Comparison of ENCODE assay signal across 7 cellular contexts in genomic region chr7:38359081-38359601, GRCh38.
DNase-seq lines count a peak whose midpoint lies in the region; ATAC-seq, FAIRE-seq and TF ChIP-seq lines count a peak whose summit lies in the region.
"Not testable (repeated sequence)": the region's sequence is repeated elsewhere in the genome, so short reads cannot be mapped to it uniquely, and the experiment has no call there.

No MANE protein-coding gene starts in this region.

- not testable (repeated sequence) for H3K27me3 ChIP-seq in cardiac muscle cell; small intestine (ENCODE audit: control insufficient read depth in 2 of 2, insufficient read depth in 2 of 2, low read length in 2 of 2)

- not testable (repeated sequence) for H3K36me3 ChIP-seq in cardiac muscle cell; small intestine (ENCODE audit: control insufficient read depth in 2 of 2, insufficient read depth in 2 of 2, low read length in 2 of 2)

- WGBS in small intestine, 3 donors: 35 to 43% (median 42%) methylated on average over 5 of the region's 5 CpGs

- H3K27ac ChIP-seq in cardiac muscle cell: not testable (repeated sequence)
- H3K27ac ChIP-seq in small intestine (ENCODE audit: low read depth in 1 of 2, low read length in 1 of 2): peak overlapping the region in 1 of 2 donors; percentile 55

- not testable (repeated sequence) for H3K9me3 ChIP-seq in cardiac muscle cell (ENCODE audit: low read depth); small intestine (ENCODE audit: control insufficient read depth, low read depth)

- not testable (repeated sequence) for H3K4me3 ChIP-seq in HFF-Myc (replicated peaks; ENCODE audit: low read depth, low read length); cardiac muscle cell
- peak overlapping the region in 1 of 2 donors; percentile 15 for H3K4me3 ChIP-seq in small intestine (ENCODE audit: low read depth in 1 of 2, low read length in 2 of 2)

- in situ Hi-C loops in KBM-7 (cut with MboI; ENCODE audit: low pct_unique_long_range_greater_than_20kb, low sequenced_read_pairs): not testable (repeated sequence)

- H3K4me1 ChIP-seq in cardiac muscle cell (ENCODE audit: low read depth); small intestine (ENCODE audit: control insufficient read depth in 2 of 2, insufficient read depth in 1 of 2, low read depth in 1 of 2, low read length in 1 of 2): not testable (repeated sequence)

- not testable (repeated sequence) for DNase-seq in HFF-Myc (ENCODE audit: extremely low read depth, low read depth)
- peak; percentile 92 for DNase-seq in KBM-7
- peak; percentile 62 for DNase-seq in T-helper 22 cell (ENCODE audit: low read depth)
- peak; percentile 84 for DNase-seq in activated naive CD4-positive, alpha-beta T cell treated with Interleukin-2 at 50 U/mL for 16 hours
- DNase-seq in cardiac muscle cell (ENCODE audit: low read depth in 1 of 2, low spot score in 1 of 2): peak in 1 of 2 donors; percentile 22
- DNase-seq in small intestine: peak; percentile 40

- ATAC-seq in GM18505 (IDR thresholded peaks at IDR 0.05; ENCODE audit: unreplicated experiment): peak; percentile 66

- TF ChIP-seq CTCF in HFF-Myc (IDR thresholded peaks at IDR 0.05; ENCODE audit: low read depth, low read length, missing control alignments): peak; percentile 12
- peak; percentile 23 for TF ChIP-seq CTCF in cardiac muscle cell (IDR thresholded peaks at IDR 0.05; ENCODE audit: low read depth, low read length)

- FAIRE-seq in small intestine (lab: Jason Lieb, UNC): not testable (repeated sequence)

- not testable (repeated sequence) for TF ChIP-seq POLR2A in GM18505 (IDR thresholded peaks at IDR 0.05; ENCODE audit: borderline replicate concordance, extremely low read depth, insufficient read depth, insufficient read length)
